1 cellular context compared by ENCODE assay signal in genomic region chr17:76384987-76385891, GRCh38.
TF ChIP-seq lines count a peak whose summit lies in the region.

No MANE protein-coding gene starts in this region.

TF ChIP-seq in H1, 55 proteins besides CTCF, POLR2A, EP300 and RAD21 (continued from another document):
- TF ChIP-seq TAF1 (IDR thresholded peaks at IDR 0.05; ENCODE audit: low read depth, low read length) = 0 out of 2 replicates have a peak, but pooled peaks have one; percentile 2
- TF ChIP-seq EZH2 (IDR thresholded peaks at IDR 0.05; ENCODE audit: low read depth, low read length, severe bottlenecking) = peak; percentile 91
- no peak for TF ChIP-seq FOSL1 (IDR thresholded peaks at IDR 0.05; ENCODE audit: insufficient read depth, low read depth, low read length)
- TF ChIP-seq KDM4A (IDR thresholded peaks at IDR 0.05; ENCODE audit: low read depth, low read length, severe bottlenecking) = peak; percentile 64
